In genomic region chr13:19189368-19189767, GRCh38 we compare ENCODE assay signal across 16 cellular contexts. TPM values are rescaled to one million over a fixed set of nuclear protein-coding genes. Genes with fewer than 3 reads are reported as not detected.
"Had no signal": no experiment of that assay in that cellular context is flagged by ENCODE, and none has a peak within 500 bp of the region (broad histone marks: within the 10 kb centered on the region; RNA-seq: fewer than 3 reads in every experiment).

No MANE protein-coding gene starts in this region.

RNA-seq across cellular contexts. Expression of gene TUBA3C, which starts 7.7 kb away (rescaled TPM):
- total RNA-seq: naive thymus-derived CD8-positive, alpha-beta T cell; natural killer cell treated with Interleukin-12 subunit alpha and Interleukin-12 subunit beta and Interleukin-15 and Interleukin-18, amount 100 ng/mL, for 72 hours; neural crest cell; omental fat pad; ovary; progenitor cell of endocrine pancreas; psoas muscle; renal cortical epithelial cell; sciatic nerve; smooth muscle cell; spleen; temporal lobe; transverse colon; upper lobe of right lung; vagina had no signal
- polyA plus RNA-seq: ovary, smooth muscle cell, spleen, thymus had no signal
